Comparison of ENCODE assay signal across 8 cellular contexts in genomic region chr11:19240420-19241259, GRCh38.
A peak's percentile ranks its signal among the peaks of the same experiment; 100 is the strongest.
DNase-seq lines count a peak whose midpoint lies in the region; ATAC-seq, FAIRE-seq and TF ChIP-seq lines count a peak whose summit lies in the region.

E2F8 (minus strand) TSS chr11:19240945; CDS start chr11:19240121, 824 bp downstream.

- FAIRE-seq in GM19239 (lab: Jason Lieb, UNC), result peak; percentile 97

- DNase-seq in Ammon's horn (ENCODE audit: low spot score), result peak; percentile 90
- peak; percentile 93 for DNase-seq in GM19239 (ENCODE audit: insufficient read length, low spot score)
- DNase-seq in NCI-H510A treated with DMSO at 0.1 percent for 48 hours (lab: John Stamatoyannopoulos, UW), result peak; percentile 86
- DNase-seq in activated CD4-positive, alpha-beta T cell treated with anti-CD3 and anti-CD28 coated beads for 1 hour, result peak; percentile 62
- peak; percentile 94 for DNase-seq in choroid plexus epithelial cell (ENCODE audit: low read depth)
- DNase-seq in kidney tubule cell (ENCODE audit: low spot score), result peak; percentile 96
- DNase-seq in stimulated activated CD4-positive, alpha-beta T cell treated with anti-CD3 and anti-CD28 coated beads, Interleukin-1b, Interleukin-23, amount 100 ng/mL, for 24 hours (ENCODE audit: low read depth in 4 of 4, low spot score in 1 of 4), result peak; percentile 54 to 90 (median 66)

- H3K4me3 ChIP-seq in choroid plexus epithelial cell (ENCODE audit: low read depth, low read length), result peak within 1 kb of the TSS; percentile 75

- peak; percentile 85 for ATAC-seq in HG03442 (IDR thresholded peaks at IDR 0.05; ENCODE audit: unreplicated experiment)

- no peak for TF ChIP-seq CTCF in choroid plexus epithelial cell (conservative IDR thresholded peaks at IDR 0.05; ENCODE audit: low read depth, low read length)

Comparison
In these comparisons a context has a peak if more than half of its experiments do, and no peak if none do; other contexts are left out.
1. Peak in every context shown above with its lines: DNase-seq, ATAC-seq and H3K4me3 ChIP-seq.